Comparison of ENCODE assay signal across 7 cellular contexts in the genomic region with DNA sequence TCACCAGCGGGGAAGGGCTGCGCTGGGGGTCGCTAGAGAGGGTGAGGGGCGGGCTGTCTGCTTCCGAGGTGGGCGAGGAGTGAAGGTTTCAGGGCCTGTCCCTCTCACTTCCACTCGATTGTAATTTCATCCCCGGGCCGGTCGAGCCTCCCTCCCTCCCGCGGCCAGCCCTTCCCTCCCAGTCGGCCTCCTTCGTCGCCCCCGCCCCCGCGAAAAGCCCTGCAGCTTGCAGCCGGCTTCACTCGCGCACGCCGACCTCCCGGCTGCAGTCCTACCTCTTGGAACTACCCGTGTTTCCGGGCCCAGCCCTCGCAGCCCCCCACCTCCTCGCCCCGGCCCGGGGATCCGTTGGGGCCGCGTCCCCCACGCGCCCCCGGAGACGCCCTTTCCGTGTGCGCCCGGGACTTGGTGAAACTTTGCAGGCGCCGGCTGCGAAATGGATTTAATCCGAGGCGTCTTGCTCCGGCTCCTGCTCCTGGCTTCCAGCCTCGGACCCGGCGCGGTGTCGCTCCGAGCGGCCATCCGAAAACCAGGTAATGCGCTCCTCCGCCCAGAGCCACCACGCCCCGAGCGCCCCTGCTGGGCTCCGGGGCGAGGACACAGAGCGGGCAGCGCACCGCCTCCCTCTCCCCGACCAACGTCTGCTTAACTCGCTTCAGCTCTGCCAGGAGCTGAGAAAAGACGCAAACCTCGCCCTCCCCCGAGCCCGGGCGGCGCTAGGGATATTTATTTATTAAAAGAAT. TPM values are rescaled to one million over a fixed set of nuclear protein-coding genes. Genes with fewer than 3 reads are reported as not detected.
DNase-seq lines count a peak whose midpoint lies in the region; ATAC-seq, FAIRE-seq and TF ChIP-seq lines count a peak whose summit lies in the region.

Gene EGFLAM, plus strand, starts transcription at position 241 of the 743 bp plus-strand sequence. Its CDS starts 196 bp downstream, at position 437.

- in situ Hi-C loops in GM13976 (cut with MboI; ENCODE audit: low sequenced_read_pairs, unreplicated experiment): no loop called here

- DNase-seq in GM13976 (ENCODE audit: low spot score) (peak; percentile 42), NCI-H524 (lab: John Stamatoyannopoulos, UW) (peak; percentile 61 to 84), small intestine (no peak), NCI-H1436 treated with DMSO at 0.1 percent for 48 hours (lab: John Stamatoyannopoulos, UW) (no peak)

- H3K27me3 ChIP-seq in duodenal mucosa (ENCODE audit: control insufficient read depth in 1 of 2, insufficient read depth in 2 of 2, low read length in 2 of 2) (peaks cover 27 to 60% of the 10 kb centered on the region in 2 donors), muscle layer of colon (ENCODE audit: control insufficient read depth in 1 of 2, insufficient read depth in 2 of 2, low read length in 2 of 2) (peaks cover 10 to 31% of the 10 kb centered on the region in 2 donors), small intestine (ENCODE audit: control insufficient read depth in 2 of 2, insufficient read depth in 2 of 2, low read length in 2 of 2) (peaks cover 8 to 18% of the 10 kb centered on the region in 2 donors)

- no peak within 1 kb of the TSS for H3K9ac ChIP-seq in duodenal mucosa (ENCODE audit: low read depth in 1 of 2, low read length in 2 of 2)
- H3K9ac ChIP-seq in muscle layer of colon (ENCODE audit: low read length): no peak within 1 kb of the TSS

- H3K4me3 ChIP-seq in duodenal mucosa (ENCODE audit: low read depth in 1 of 2, low read length in 2 of 2) (peak within 1 kb of the TSS; percentile 47 to 48), muscle layer of colon (ENCODE audit: low read depth in 1 of 2, low read length in 2 of 2) (peak within 1 kb of the TSS; percentile 41 to 45), small intestine (ENCODE audit: low read depth in 1 of 2, low read length in 2 of 2) (peak within 1 kb of the TSS in 1 of 2 donors; percentile 24)

- H3K9me3 ChIP-seq in duodenal mucosa (ENCODE audit: control insufficient read depth in 1 of 2, low read length in 2 of 2) (no peaks in the 10 kb centered on the region), muscle layer of colon (ENCODE audit: low read length) (no peaks in the 10 kb centered on the region), small intestine (ENCODE audit: control insufficient read depth, low read depth) (no peaks in the 10 kb centered on the region)

- TF ChIP-seq CTCF in GM13976 (IDR thresholded peaks at IDR 0.05; ENCODE audit: borderline replicate concordance, control extremely low read depth, extremely low read depth, insufficient read depth, missing control alignments): no peak

- no peak for ATAC-seq in GM18519 (IDR thresholded peaks at IDR 0.05; ENCODE audit: low FRiP score, unreplicated experiment)

- no peak for FAIRE-seq in small intestine (lab: Jason Lieb, UNC)

- H3K36me3 ChIP-seq in duodenal mucosa (ENCODE audit: control insufficient read depth in 1 of 2, insufficient read depth in 2 of 2, low read length in 2 of 2) (no peaks in the 10 kb centered on the region), muscle layer of colon (ENCODE audit: insufficient read depth, low read length) (no peaks in the 10 kb centered on the region), small intestine (ENCODE audit: control insufficient read depth in 2 of 2, insufficient read depth in 2 of 2, low read length in 2 of 2) (no peaks in the 10 kb centered on the region)

- WGBS in small intestine, 3 donors: 2 to 5% (median 3%) methylated on average over 68 to 73 of the region's 73 CpGs

- H3K4me1 ChIP-seq in duodenal mucosa (ENCODE audit: control insufficient read depth in 1 of 2, insufficient read depth in 2 of 2, low read length in 2 of 2): peaks cover 0 to 3% of the 10 kb centered on the region in 2 donors
- peaks cover 10% of the 10 kb centered on the region for H3K4me1 ChIP-seq in muscle layer of colon (ENCODE audit: insufficient read depth, low read length)
- no peaks in the 10 kb centered on the region for H3K4me1 ChIP-seq in small intestine (ENCODE audit: control insufficient read depth in 2 of 2, insufficient read depth in 1 of 2, low read depth in 1 of 2, low read length in 1 of 2)

- no peak within 1 kb of the TSS for H3K27ac ChIP-seq in duodenal mucosa (ENCODE audit: low read depth, low read length)
- H3K27ac ChIP-seq in muscle layer of colon (ENCODE audit: low read depth, low read length): no peak within 1 kb of the TSS
- peak within 1 kb of the TSS in 1 of 2 donors; percentile 13 for H3K27ac ChIP-seq in small intestine (ENCODE audit: low read depth in 1 of 2, low read length in 1 of 2)

RNA-seq across cellular contexts. Expression of gene EGFLAM, which starts in this region (rescaled TPM):
- 1 to 10 TPM in 1 of 3 donors, under 1 TPM in 1, not detected in 1; 0.54 to 1.7 TPM for polyA plus RNA-seq in small intestine

Comparison
In these comparisons a context has a peak if more than half of its experiments do, and no peak if none do; other contexts are left out.
1. DNase-seq: peak in GM13976 (single experiment) and NCI-H524 (2 of 2); none in small intestine (single experiment) and NCI-H1436 treated with DMSO at 0.1 percent for 48 hours (single experiment).